In genomic region chr20:815914-816606, GRCh38 we compare ENCODE assay signal across 8 cellular contexts. TPM values are rescaled to one million over a fixed set of nuclear protein-coding genes. Genes with fewer than 3 reads are reported as not detected.
DNase-seq lines count a peak whose midpoint lies in the region; ATAC-seq and TF ChIP-seq lines count a peak whose summit lies in the region.

No MANE protein-coding gene starts in this region.

- H3K36me3 ChIP-seq in Panc1 (ENCODE audit: control insufficient read depth, insufficient read depth, low read length) (no peaks in the 10 kb centered on the region), transverse colon (no peaks in the 10 kb centered on the region)

- intact Hi-C loops in Panc1 (cut with micrococcal nuclease; ENCODE audit: unreplicated experiment) (loop anchor here (1.0 to 10.0 kb wide), 2 partner anchors 140 to 399 kb away; no protein-coding TSS in a partner anchor), transverse colon (cut with DNase I; ENCODE audit: low total_unique reads) (loop anchor here (5.0 kb wide), 1 partner anchor 396 kb away; no protein-coding TSS in a partner anchor)

- no peak for TF ChIP-seq POLR2A in transverse colon (IDR thresholded peaks at IDR 0.05)

- no peaks in the 10 kb centered on the region for H3K36me3 Mint-ChIP-seq in activated T-cell treated with anti-CD3 and anti-CD28 coated beads, Interleukin-2, amount 50 U/mL, for 72 hours (ENCODE audit: insufficient read depth in 2 of 2)

- CTCF ChIA-PET in Panc1 (lab: Charles Lee): interaction anchor here (0.5 to 6.0 kb wide), 5 partner anchors 17 to 688 kb away, joined by 3 to 50 read pairs (median 4); partner anchors contain the start of gene FAM110A

- in situ Hi-C loops in Panc1 (cut with HindIII; ENCODE audit: low pct_unique_long_range_greater_than_20kb, low sequenced_read_pairs): no loop called here
- in situ Hi-C loops in transverse colon (cut with MboI; ENCODE audit: low pct_ligation_motif_present in 1 of 4, low pct_unique_long_range_greater_than_20kb in 1 of 4, low sequenced_read_pairs in 3 of 4): loop anchor here (5.0 to 25.0 kb wide), 5 partner anchors 136 to 399 kb away; partner anchors contain the start of genes C20orf202 (in 2 of the 4) and PSMF1 (in 1 of the 4)

- H3K9me3 Mint-ChIP-seq in activated T-cell treated with anti-CD3 and anti-CD28 coated beads, Interleukin-2, amount 50 U/mL, for 72 hours: no peaks in the 10 kb centered on the region

- H3K9me3 ChIP-seq in Panc1 (ENCODE audit: control insufficient read depth, insufficient read depth, low read depth, low read length): no peaks in the 10 kb centered on the region
- H3K9me3 ChIP-seq in transverse colon: no peaks in the 10 kb centered on the region

- 28 to 65% methylated on average over 3 to 13 of the region's 13 CpGs for WGBS in transverse colon (ENCODE audit: low coverage in 1 of 2), 2 donors

- H3K27ac ChIP-seq in Panc1 (ENCODE audit: low read length) (no peak overlapping the region), transverse colon (no peak overlapping the region)

- H3K27me3 Mint-ChIP-seq in activated T-cell treated with anti-CD3 and anti-CD28 coated beads, Interleukin-2, amount 50 U/mL, for 72 hours (ENCODE audit: low read depth): no peaks in the 10 kb centered on the region

- no peak overlapping the region for H3K4me3 ChIP-seq in Jurkat, Clone E6-1 (ENCODE audit: low read length)
- H3K4me3 ChIP-seq in Panc1 (ENCODE audit: low read depth in 2 of 2, low read length in 2 of 2) (no peak overlapping the region), fibroblast of the aortic adventitia (ENCODE audit: low read depth, low read length) (no peak overlapping the region), transverse colon (no peak overlapping the region)

- DNase-seq in DMS 273 treated with DMSO at 0.1 percent for 48 hours (lab: John Stamatoyannopoulos, UW) (peak; percentile 17), Panc1 (ENCODE audit: low read depth, low spot score) (peak; percentile 60), fibroblast of the aortic adventitia (ENCODE audit: low read depth) (peak; percentile 59), nucleus accumbens (lab: John Stamatoyannopoulos, UW) (peak in 29 of 56 donors; percentile 2 to 74 (median 17)), transverse colon (peak; percentile 65)
- DNase-seq in Jurkat, Clone E6-1 (ENCODE audit: low read depth, low spot score): peak; percentile 51
- DNase-seq in activated T-cell treated with anti-CD3 and anti-CD28 coated beads, Interleukin-2, amount 50 U/mL, for 72 hours: peak; percentile 66 to 69

- no peaks in the 10 kb centered on the region; the same call in 1 of the 2 replicates for H3K27me3 ChIP-seq in Panc1 (ENCODE audit: control insufficient read depth, insufficient read depth, low read length)
- peaks cover 5% of the 10 kb centered on the region for H3K27me3 ChIP-seq in transverse colon

- ATAC-seq in Panc1: peak; percentile 77
- ATAC-seq in activated T-cell treated with anti-CD3 and anti-CD28 coated beads, Interleukin-2, amount 50 U/mL, for 72 hours (replicated peaks in 1 of 2): peak; percentile 44 to 58
- ATAC-seq in HG02610 (IDR thresholded peaks at IDR 0.05; ENCODE audit: unreplicated experiment): no peak

- H3K27ac Mint-ChIP-seq in activated T-cell treated with anti-CD3 and anti-CD28 coated beads, Interleukin-2, amount 50 U/mL, for 72 hours: no peak overlapping the region

- no peaks in the 10 kb centered on the region for H3K4me1 Mint-ChIP-seq in activated T-cell treated with anti-CD3 and anti-CD28 coated beads, Interleukin-2, amount 50 U/mL, for 72 hours (ENCODE audit: low read depth)

- no peak overlapping the region for H3K4me3 Mint-ChIP-seq in activated T-cell treated with anti-CD3 and anti-CD28 coated beads, Interleukin-2, amount 50 U/mL, for 72 hours

- TF ChIP-seq EP300 in transverse colon (IDR thresholded peaks at IDR 0.05; ENCODE audit: low read depth): no peak

- no peaks in the 10 kb centered on the region for H3K4me1 ChIP-seq in Panc1 (ENCODE audit: control insufficient read depth, insufficient read depth, low read length)
- H3K4me1 ChIP-seq in transverse colon: peaks cover 0 to 3% (median 0%) of the 10 kb centered on the region in 4 donors

- BruUV-seq in Panc1 (replicated peaks; lab: Mats Ljungman, UMichigan): no TSS peak

- POLR2A ChIA-PET in Panc1 (lab: Charles Lee): interaction anchor here (0.6 kb wide), 1 partner anchor 41 kb away, joined by 11 read pairs; no protein-coding TSS in a partner anchor

- TF ChIP-seq CTCF in Panc1 (IDR thresholded peaks at IDR 0.05) (peak; percentile 98), fibroblast of the aortic adventitia (IDR thresholded peaks at IDR 0.05; ENCODE audit: insufficient read depth, low read length) (peak; percentile 99), transverse colon (IDR thresholded peaks at IDR 0.05) (peak; percentile 96 to 99 (median 98))

RNA-seq across cellular contexts. Expression of gene FAM110A, which starts 17.5 kb away (rescaled TPM):
- 9.1 TPM for polyA plus RNA-seq in Jurkat, Clone E6-1 (2012; ENCODE audit: insufficient read depth, insufficient read length)
- 7.8 TPM for total RNA-seq in Panc1 (2021; ENCODE audit: unreplicated experiment)
- polyA plus RNA-seq in Panc1 (2012; ENCODE audit: insufficient read length): 7.6 TPM
- 10 to 100 TPM; 21.1 to 24.5 TPM for total RNA-seq in activated T-cell treated with anti-CD3 and anti-CD28 coated beads, Interleukin-2, amount 50 U/mL, for 72 hours
- 5.4 and 5.5 TPM in 2 replicates for total RNA-seq in fibroblast of the aortic adventitia (ENCODE audit: low replicate concordance)
- 10 to 100 TPM in 1 of 4 donors, 1 to 10 TPM in 3; 4.0 to 14.6 (median 6.9) TPM for total RNA-seq in transverse colon

RNA-seq across cellular contexts. Expression of gene SLC52A3, which starts 47.8 kb away (rescaled TPM):
- polyA plus RNA-seq in Jurkat, Clone E6-1 (2012; ENCODE audit: insufficient read depth, insufficient read length): not detected
- total RNA-seq in Panc1 (2021; ENCODE audit: unreplicated experiment) (6.4 TPM), fibroblast of the aortic adventitia (ENCODE audit: low replicate concordance) (not detected in 2 replicates), transverse colon (10 to 100 TPM in 3 of 4 donors, 1 to 10 TPM in 1; 7.2 to 35.9 (median 15.3) TPM)
- polyA plus RNA-seq in Panc1 (2012; ENCODE audit: insufficient read length): 5.7 TPM
- total RNA-seq in activated T-cell treated with anti-CD3 and anti-CD28 coated beads, Interleukin-2, amount 50 U/mL, for 72 hours: not detected

Comparison
In these comparisons a context has a peak if more than half of its experiments do, and no peak if none do; other contexts are left out.
1. DNase-seq: peak in every context shown above with its lines; median percentile 68 in activated T-cell treated with anti-CD3 and anti-CD28 coated beads, Interleukin-2, amount 50 U/mL, for 72 hours; 65 in transverse colon; 60 in Panc1; 59 in fibroblast of the aortic adventitia; 51 in Jurkat, Clone E6-1; 17 in DMS 273 treated with DMSO at 0.1 percent for 48 hours; 17 in nucleus accumbens.